8 cellular contexts compared by ENCODE assay signal in the genomic region with DNA sequence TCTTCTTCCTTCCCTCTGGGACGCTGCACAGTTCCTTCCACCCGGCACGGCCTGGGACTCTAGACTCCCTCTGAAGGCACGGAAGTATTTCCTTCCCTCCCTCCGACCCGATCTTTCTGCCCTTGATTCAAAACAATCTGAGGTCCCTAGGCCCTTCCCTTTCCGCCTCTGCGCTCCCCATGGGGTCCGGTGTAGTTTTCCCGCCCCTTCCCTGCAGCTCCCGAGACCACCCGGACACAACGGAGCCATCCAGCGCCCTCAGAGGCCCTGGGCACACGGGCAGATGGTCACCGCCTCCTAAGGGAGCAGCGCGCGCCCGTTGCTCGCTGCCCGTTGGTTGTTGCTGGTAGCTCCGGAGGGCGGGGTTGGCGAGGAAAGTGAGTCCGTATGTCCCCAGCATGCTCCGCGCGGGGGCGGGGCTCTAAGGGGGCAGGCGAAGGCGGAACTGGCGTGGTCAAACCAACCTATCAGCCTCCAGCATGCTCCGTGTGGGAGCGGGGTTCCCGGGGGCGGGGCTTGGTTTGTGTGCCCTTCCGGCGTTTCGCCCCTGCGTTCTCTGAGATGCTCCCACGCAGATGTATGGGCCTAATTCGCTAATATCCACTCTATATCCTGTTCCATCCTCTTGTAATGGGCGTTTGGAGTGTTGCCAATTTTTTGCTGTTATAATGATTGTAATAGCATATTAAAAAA. TPM values are rescaled to one million over a fixed set of nuclear protein-coding genes. Genes with fewer than 3 reads are reported as not detected.
DNase-seq lines count a peak whose midpoint lies in the region; ATAC-seq lines count a peak whose summit lies in the region.

No MANE protein-coding gene starts in this region.

- peak overlapping the region; percentile 76 to 94 for H3K27ac Mint-ChIP-seq in effector memory CD8-positive, alpha-beta T cell

- peak overlapping the region; percentile 86 to 92 for H3K4me3 Mint-ChIP-seq in effector memory CD8-positive, alpha-beta T cell

- H3K36me3 Mint-ChIP-seq in effector memory CD8-positive, alpha-beta T cell (ENCODE audit: insufficient read depth) = peaks cover 5% of the 10 kb centered on the region

- H3K4me1 Mint-ChIP-seq in effector memory CD8-positive, alpha-beta T cell (ENCODE audit: low read depth in 2 of 2) = peaks cover 8 to 18% of the 10 kb centered on the region in 2 donors

- peak; percentile 100 for DNase-seq in COLO668 (lab: John Stamatoyannopoulos, UW; ENCODE audit: unreplicated experiment)
- peak; percentile 94 for DNase-seq in HT-29 (ENCODE audit: low spot score)
- DNase-seq in NK-92 treated with Interleukin-12 subunit alpha and Interleukin-12 subunit beta, amount 100 ng/mL, for 24 hours (lab: John Stamatoyannopoulos, UW) = peak; percentile 97
- DNase-seq in activated CD8-positive, alpha-beta memory T cell treated with anti-CD3 and anti-CD28 coated beads for 48 hours (ENCODE audit: low read depth in 2 of 3, low spot score in 2 of 3) = peak; percentile 97 to 99 (median 99)
- DNase-seq in effector memory CD8-positive, alpha-beta T cell = peak; percentile 92 to 97 (median 97)
- DNase-seq in medulla oblongata (ENCODE audit: extremely low spot score) = peak; percentile 99
- DNase-seq in stimulated activated CD4-positive, alpha-beta T cell treated with anti-CD3 and anti-CD28 coated beads, TNF-alpha, amount 100 ng/mL, for 48 hours (ENCODE audit: low read depth in 3 of 3) = peak; percentile 99 to 100 (median 100)

- H3K9me3 Mint-ChIP-seq in effector memory CD8-positive, alpha-beta T cell = no peaks in the 10 kb centered on the region

- ATAC-seq in GM21360 (IDR thresholded peaks at IDR 0.05; ENCODE audit: unreplicated experiment) = peak; percentile 94
- ATAC-seq in effector memory CD8-positive, alpha-beta T cell (replicated peaks) = peak; percentile 99

- H3K27me3 Mint-ChIP-seq in effector memory CD8-positive, alpha-beta T cell = peaks cover 0 to 1% of the 10 kb centered on the region in 2 donors

RNA-seq across cellular contexts. Expression of gene MIF, which starts 19.6 kb away (rescaled TPM):
- 875 and 977 TPM in 2 replicates for total RNA-seq in HT-29 (2014; rRNA removed; shearing (Covaris generic))

RNA-seq across cellular contexts. Expression of gene GSTT2B, which starts 47.2 kb away (rescaled TPM):
- 0.70 and 0.89 TPM in 2 replicates for total RNA-seq in HT-29 (2014; rRNA removed; shearing (Covaris generic))

RNA-seq across cellular contexts. Expression of gene DDTL, which starts 52.9 kb away (rescaled TPM):
- 0.51 and 2.8 TPM in 2 replicates for total RNA-seq in HT-29 (2014; rRNA removed; shearing (Covaris generic))

RNA-seq across cellular contexts. Expression of gene SLC2A11, which starts 56.1 kb away (rescaled TPM):
- 7.7 and 9.7 TPM in 2 replicates for total RNA-seq in HT-29 (2014; rRNA removed; shearing (Covaris generic))

Comparison
In these comparisons a context has a peak if more than half of its experiments do, and no peak if none do; other contexts are left out.
1. Peak in every context shown above with its lines: DNase-seq and ATAC-seq.